21 cellular contexts compared by ENCODE assay signal in the genomic region with DNA sequence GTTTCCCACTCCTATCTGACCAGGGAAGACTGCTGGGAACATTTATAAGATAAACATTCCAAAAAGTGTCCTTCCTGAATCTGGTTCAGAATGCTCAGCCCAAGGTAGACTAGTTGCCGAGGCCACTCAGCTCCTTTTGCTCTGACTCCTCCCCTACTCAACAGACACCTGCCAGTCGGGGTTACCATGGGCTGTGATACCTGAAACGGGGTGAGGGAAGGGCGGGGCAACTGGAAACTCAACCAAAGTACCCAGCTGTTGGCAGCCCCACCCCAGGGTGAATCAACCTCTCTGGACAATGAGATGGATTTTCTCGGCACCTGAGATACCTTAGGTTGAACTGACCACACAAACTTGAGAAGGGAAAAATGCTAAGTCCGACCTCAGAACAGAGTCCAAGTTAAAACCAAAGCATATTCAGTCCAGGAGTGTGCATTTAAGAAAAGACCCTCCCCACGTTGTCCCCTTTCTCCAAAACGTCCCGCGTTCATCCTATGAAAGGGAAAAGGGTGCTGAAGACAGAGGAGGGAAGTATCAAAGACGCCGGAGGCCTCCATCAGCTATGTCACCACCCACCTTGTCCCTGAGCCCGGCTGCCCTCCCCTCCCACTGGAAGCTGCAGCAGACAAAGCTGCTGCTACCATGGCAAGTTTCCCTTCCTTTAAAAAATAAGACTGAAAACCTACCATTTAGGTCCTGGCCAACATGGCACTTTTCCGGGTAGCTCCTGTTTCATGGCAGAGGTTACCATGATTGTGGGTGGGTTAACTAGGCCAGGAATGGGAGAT.
"Had no signal": no experiment of that assay in that cellular context is flagged by ENCODE, and none has a peak within 500 bp of the region (broad histone marks: within the 10 kb centered on the region; RNA-seq: fewer than 3 reads in every experiment).

No MANE protein-coding gene starts in this region.

- H3K27me3 Mint-ChIP-seq: activated CD4-positive, alpha-beta memory T cell treated with anti-CD3 and anti-CD28 coated beads, Interleukin-2, amount 10 ng/mL, durations not matched to agents 7 days and 5 days; activated CD4-positive, alpha-beta T cell treated with anti-CD3 and anti-CD28 coated beads for 36 hours; naive thymus-derived CD8-positive, alpha-beta T cell had no signal

- H3K4me1 Mint-ChIP-seq: activated CD4-positive, alpha-beta T cell treated with anti-CD3 and anti-CD28 coated beads for 36 hours had no signal

- ATAC-seq: activated CD4-positive, alpha-beta T cell treated with anti-CD3 and anti-CD28 coated beads for 36 hours; activated T-cell treated with anti-CD3 and anti-CD28 coated beads, Interleukin-2, amount 50 U/mL, for 4 hours; left lobe of liver; mucosa of descending colon; naive thymus-derived CD8-positive, alpha-beta T cell; SK-N-SH treated with all-trans-retinoic acid at 6 μM for 48 hours had no signal

- FAIRE-seq: colon had no signal

- H3K27me3 ChIP-seq: cardiac muscle cell had no signal

- H3K4me3 Mint-ChIP-seq: activated CD4-positive, alpha-beta memory T cell treated with anti-CD3 and anti-CD28 coated beads, Interleukin-2, amount 10 ng/mL, durations not matched to agents 7 days and 5 days; activated CD4-positive, alpha-beta T cell treated with anti-CD3 and anti-CD28 coated beads for 36 hours; activated T-cell treated with anti-CD3 and anti-CD28 coated beads, Interleukin-2, amount 50 U/mL, for 4 hours; naive thymus-derived CD8-positive, alpha-beta T cell had no signal

- H3K36me3 ChIP-seq: cardiac muscle cell had no signal

- DNase-seq: activated CD4-positive, alpha-beta memory T cell treated with anti-CD3 and anti-CD28 coated beads, Interleukin-2, amount 10 ng/mL, durations not matched to agents 7 days and 5 days; activated CD4-positive, alpha-beta T cell treated with anti-CD3 and anti-CD28 coated beads for 36 hours; activated effector memory CD4-positive, alpha-beta T cell treated with Interleukin-2 at 50 U/mL for 16 hours; activated naive CD4-positive, alpha-beta T cell treated with anti-CD3 and anti-CD28 coated beads, Interleukin-2, amount 50 U/mL, for 16 hours; activated T-cell treated with anti-CD3 and anti-CD28 coated beads, Interleukin-2, amount 50 U/mL, for 4 hours; effector CD4-positive, alpha-beta T cell; erythroblast; islet precursor cell; mammary epithelial cell; mucosa of descending colon; naive thymus-derived CD8-positive, alpha-beta T cell; nucleus accumbens; stimulated activated CD4-positive, alpha-beta T cell treated with anti-CD3 and anti-CD28 coated beads, Interleukin-15, amount 100 ng/mL, for 24 hours; stimulated activated CD4-positive, alpha-beta T cell treated with anti-CD3 and anti-CD28 coated beads, Interleukin-4, amount 100 ng/mL, for 1 hour; stimulated activated naive CD4-positive, alpha-beta T cell treated with Interleukin-2 at 50 U/mL for 16 hours; trophoblast cell; WERI-Rb-1 had no signal

- H3K27ac Mint-ChIP-seq: activated CD4-positive, alpha-beta memory T cell treated with anti-CD3 and anti-CD28 coated beads, Interleukin-2, amount 10 ng/mL, durations not matched to agents 7 days and 5 days; activated CD4-positive, alpha-beta T cell treated with anti-CD3 and anti-CD28 coated beads for 36 hours had no signal

- H3K4me3 ChIP-seq: cardiac muscle cell, mucosa of descending colon had no signal

- H3K9me3 Mint-ChIP-seq: activated CD4-positive, alpha-beta memory T cell treated with anti-CD3 and anti-CD28 coated beads, Interleukin-2, amount 10 ng/mL, durations not matched to agents 7 days and 5 days; activated T-cell treated with anti-CD3 and anti-CD28 coated beads, Interleukin-2, amount 50 U/mL, for 4 hours; naive thymus-derived CD8-positive, alpha-beta T cell had no signal
